2 cellular contexts compared by ENCODE assay signal in the genomic region with DNA sequence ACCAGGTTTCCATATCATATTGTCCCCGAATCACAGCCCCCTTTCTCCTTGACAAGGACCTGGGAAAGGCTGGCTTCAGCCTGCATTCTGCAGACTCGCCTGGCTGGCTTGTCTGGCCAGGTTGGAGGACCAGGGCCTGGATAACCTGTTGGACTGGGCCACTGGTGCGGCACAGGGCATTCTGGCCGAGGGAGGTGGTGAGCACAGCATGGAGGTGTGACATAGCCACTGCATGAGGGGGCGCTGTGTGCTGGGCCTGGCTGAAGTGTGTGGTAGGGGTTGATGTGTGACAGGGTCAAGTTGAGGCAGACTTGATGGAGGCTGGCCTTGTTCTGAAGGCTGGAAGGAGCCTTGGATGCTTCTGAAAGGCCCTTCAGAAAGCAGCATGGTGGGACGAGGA.
TF ChIP-seq lines count a peak whose summit lies in the region.

No MANE protein-coding gene starts in this region.

TF ChIP-seq in SK-N-SH, 30 proteins besides CTCF, POLR2A, EP300 and RAD21 (continued from another document):
- TF ChIP-seq SMC3 (IDR thresholded peaks at IDR 0.05; ENCODE audit: low read depth, low read length), result no peak
- TF ChIP-seq SIN3A (IDR thresholded peaks at IDR 0.05; ENCODE audit: borderline replicate concordance, low read depth, low read length), result no peak
- TF ChIP-seq, protein P1, sequence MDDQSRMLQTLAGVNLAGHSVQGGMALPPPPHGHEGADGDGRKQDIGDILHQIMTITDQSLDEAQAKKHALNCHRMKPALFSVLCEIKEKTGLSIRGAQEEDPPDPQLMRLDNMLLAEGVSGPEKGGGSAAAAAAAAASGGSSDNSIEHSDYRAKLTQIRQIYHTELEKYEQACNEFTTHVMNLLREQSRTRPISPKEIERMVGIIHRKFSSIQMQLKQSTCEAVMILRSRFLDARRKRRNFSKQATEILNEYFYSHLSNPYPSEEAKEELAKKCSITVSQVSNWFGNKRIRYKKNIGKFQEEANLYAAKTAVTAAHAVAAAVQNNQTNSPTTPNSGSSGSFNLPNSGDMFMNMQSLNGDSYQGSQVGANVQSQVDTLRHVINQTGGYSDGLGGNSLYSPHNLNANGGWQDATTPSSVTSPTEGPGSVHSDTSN (IDR thresholded peaks at IDR 0.05), result no peak
- TF ChIP-seq, protein P2, sequence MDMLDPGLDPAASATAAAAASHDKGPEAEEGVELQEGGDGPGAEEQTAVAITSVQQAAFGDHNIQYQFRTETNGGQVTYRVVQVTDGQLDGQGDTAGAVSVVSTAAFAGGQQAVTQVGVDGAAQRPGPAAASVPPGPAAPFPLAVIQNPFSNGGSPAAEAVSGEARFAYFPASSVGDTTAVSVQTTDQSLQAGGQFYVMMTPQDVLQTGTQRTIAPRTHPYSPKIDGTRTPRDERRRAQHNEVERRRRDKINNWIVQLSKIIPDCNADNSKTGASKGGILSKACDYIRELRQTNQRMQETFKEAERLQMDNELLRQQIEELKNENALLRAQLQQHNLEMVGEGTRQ (IDR thresholded peaks at IDR 0.05; ENCODE audit: borderline replicate concordance, low read depth, low read length), result no peak
- TF ChIP-seq MEF2A (IDR thresholded peaks at IDR 0.05; ENCODE audit: borderline replicate concordance, low read depth), result no peak
- no peak for TF ChIP-seq NFIC (IDR thresholded peaks at IDR 0.05; ENCODE audit: borderline replicate concordance)
- TF ChIP-seq, protein P3, sequence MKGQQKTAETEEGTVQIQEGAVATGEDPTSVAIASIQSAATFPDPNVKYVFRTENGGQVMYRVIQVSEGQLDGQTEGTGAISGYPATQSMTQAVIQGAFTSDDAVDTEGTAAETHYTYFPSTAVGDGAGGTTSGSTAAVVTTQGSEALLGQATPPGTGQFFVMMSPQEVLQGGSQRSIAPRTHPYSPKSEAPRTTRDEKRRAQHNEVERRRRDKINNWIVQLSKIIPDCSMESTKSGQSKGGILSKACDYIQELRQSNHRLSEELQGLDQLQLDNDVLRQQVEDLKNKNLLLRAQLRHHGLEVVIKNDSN (IDR thresholded peaks at IDR 0.05; ENCODE audit: borderline replicate concordance, low read depth), result no peak
- TF ChIP-seq NRF1 (IDR thresholded peaks at IDR 0.05; ENCODE audit: low read depth, low read length), result no peak
TF ChIP-seq in SK-N-SH: peak in this region for 0.

TF ChIP-seq in SK-N-SH treated with all-trans-retinoic acid at 6 μM for 48 hours, 23 proteins besides CTCF, POLR2A, EP300 and RAD21 (continued from another document):
- TF ChIP-seq, protein P4, sequence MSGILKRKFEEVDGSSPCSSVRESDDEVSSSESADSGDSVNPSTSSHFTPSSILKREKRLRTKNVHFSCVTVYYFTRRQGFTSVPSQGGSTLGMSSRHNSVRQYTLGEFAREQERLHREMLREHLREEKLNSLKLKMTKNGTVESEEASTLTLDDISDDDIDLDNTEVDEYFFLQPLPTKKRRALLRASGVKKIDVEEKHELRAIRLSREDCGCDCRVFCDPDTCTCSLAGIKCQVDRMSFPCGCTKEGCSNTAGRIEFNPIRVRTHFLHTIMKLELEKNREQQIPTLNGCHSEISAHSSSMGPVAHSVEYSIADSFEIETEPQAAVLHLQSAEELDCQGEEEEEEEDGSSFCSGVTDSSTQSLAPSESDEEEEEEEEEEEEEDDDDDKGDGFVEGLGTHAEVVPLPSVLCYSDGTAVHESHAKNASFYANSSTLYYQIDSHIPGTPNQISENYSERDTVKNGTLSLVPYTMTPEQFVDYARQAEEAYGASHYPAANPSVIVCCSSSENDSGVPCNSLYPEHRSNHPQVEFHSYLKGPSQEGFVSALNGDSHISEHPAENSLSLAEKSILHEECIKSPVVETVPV (CRISPR knock-in tag; IDR thresholded peaks at IDR 0.05), result no peak
- TF ChIP-seq SNAI2 (CRISPR knock-in tag; IDR thresholded peaks at IDR 0.05) (no peak), ZC3H10 (CRISPR knock-in tag; IDR thresholded peaks at IDR 0.05) (no peak), ZNF70 (CRISPR knock-in tag; IDR thresholded peaks at IDR 0.05) (no peak), BACH2 (CRISPR knock-in tag; IDR thresholded peaks at IDR 0.05; ENCODE audit: borderline replicate concordance) (no peak), ARNTL (CRISPR knock-in tag; IDR thresholded peaks at IDR 0.05; ENCODE audit: borderline replicate concordance, low read depth) (no peak), ESRRG (CRISPR knock-in tag; IDR thresholded peaks at IDR 0.05) (no peak), ISL1 (CRISPR knock-in tag; IDR thresholded peaks at IDR 0.05) (no peak), CSDC2 (CRISPR knock-in tag; IDR thresholded peaks at IDR 0.05) (no peak)
- TF ChIP-seq, protein P5, sequence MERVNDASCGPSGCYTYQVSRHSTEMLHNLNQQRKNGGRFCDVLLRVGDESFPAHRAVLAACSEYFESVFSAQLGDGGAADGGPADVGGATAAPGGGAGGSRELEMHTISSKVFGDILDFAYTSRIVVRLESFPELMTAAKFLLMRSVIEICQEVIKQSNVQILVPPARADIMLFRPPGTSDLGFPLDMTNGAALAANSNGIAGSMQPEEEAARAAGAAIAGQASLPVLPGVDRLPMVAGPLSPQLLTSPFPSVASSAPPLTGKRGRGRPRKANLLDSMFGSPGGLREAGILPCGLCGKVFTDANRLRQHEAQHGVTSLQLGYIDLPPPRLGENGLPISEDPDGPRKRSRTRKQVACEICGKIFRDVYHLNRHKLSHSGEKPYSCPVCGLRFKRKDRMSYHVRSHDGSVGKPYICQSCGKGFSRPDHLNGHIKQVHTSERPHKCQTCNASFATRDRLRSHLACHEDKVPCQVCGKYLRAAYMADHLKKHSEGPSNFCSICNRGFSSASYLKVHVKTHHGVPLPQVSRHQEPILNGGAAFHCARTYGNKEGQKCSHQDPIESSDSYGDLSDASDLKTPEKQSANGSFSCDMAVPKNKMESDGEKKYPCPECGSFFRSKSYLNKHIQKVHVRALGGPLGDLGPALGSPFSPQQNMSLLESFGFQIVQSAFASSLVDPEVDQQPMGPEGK (CRISPR knock-in tag; IDR thresholded peaks at IDR 0.05; ENCODE audit: borderline replicate concordance), result no peak
- TF ChIP-seq, protein P6, sequence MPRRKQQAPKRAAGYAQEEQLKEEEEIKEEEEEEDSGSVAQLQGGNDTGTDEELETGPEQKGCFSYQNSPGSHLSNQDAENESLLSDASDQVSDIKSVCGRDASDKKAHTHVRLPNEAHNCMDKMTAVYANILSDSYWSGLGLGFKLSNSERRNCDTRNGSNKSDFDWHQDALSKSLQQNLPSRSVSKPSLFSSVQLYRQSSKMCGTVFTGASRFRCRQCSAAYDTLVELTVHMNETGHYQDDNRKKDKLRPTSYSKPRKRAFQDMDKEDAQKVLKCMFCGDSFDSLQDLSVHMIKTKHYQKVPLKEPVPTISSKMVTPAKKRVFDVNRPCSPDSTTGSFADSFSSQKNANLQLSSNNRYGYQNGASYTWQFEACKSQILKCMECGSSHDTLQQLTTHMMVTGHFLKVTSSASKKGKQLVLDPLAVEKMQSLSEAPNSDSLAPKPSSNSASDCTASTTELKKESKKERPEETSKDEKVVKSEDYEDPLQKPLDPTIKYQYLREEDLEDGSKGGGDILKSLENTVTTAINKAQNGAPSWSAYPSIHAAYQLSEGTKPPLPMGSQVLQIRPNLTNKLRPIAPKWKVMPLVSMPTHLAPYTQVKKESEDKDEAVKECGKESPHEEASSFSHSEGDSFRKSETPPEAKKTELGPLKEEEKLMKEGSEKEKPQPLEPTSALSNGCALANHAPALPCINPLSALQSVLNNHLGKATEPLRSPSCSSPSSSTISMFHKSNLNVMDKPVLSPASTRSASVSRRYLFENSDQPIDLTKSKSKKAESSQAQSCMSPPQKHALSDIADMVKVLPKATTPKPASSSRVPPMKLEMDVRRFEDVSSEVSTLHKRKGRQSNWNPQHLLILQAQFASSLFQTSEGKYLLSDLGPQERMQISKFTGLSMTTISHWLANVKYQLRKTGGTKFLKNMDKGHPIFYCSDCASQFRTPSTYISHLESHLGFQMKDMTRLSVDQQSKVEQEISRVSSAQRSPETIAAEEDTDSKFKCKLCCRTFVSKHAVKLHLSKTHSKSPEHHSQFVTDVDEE (CRISPR knock-in tag; IDR thresholded peaks at IDR 0.05), result no peak
- TF ChIP-seq, protein P7, sequence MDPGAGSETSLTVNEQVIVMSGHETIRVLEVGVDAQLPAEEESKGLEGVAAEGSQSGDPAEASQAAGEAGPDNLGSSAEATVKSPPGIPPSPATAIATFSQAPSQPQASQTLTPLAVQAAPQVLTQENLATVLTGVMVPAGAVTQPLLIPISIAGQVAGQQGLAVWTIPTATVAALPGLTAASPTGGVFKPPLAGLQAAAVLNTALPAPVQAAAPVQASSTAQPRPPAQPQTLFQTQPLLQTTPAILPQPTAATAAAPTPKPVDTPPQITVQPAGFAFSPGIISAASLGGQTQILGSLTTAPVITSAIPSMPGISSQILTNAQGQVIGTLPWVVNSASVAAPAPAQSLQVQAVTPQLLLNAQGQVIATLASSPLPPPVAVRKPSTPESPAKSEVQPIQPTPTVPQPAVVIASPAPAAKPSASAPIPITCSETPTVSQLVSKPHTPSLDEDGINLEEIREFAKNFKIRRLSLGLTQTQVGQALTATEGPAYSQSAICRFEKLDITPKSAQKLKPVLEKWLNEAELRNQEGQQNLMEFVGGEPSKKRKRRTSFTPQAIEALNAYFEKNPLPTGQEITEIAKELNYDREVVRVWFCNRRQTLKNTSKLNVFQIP (CRISPR knock-in tag; IDR thresholded peaks at IDR 0.05; ENCODE audit: borderline replicate concordance, low read depth), result no peak
TF ChIP-seq in SK-N-SH treated with all-trans-retinoic acid at 6 μM for 48 hours: peak in this region for 0.
